Comparison of ENCODE assay signal across 1 cellular context in genomic region chr4:151184523-151185458, GRCh38.
A peak's percentile ranks its signal among the peaks of the same experiment; 100 is the strongest.
TF ChIP-seq lines count a peak whose summit lies in the region.

No MANE protein-coding gene starts in this region.

TF ChIP-seq in HCT116, 20 proteins besides CTCF, POLR2A, EP300 and RAD21 (continued from another document):
- no peak for TF ChIP-seq TCF7L2 (IDR thresholded peaks at IDR 0.05; ENCODE audit: borderline replicate concordance, extremely low read depth, insufficient read depth, insufficient read length)
- TF ChIP-seq POLR2AphosphoS5 (IDR thresholded peaks at IDR 0.05; ENCODE audit: low read depth, low read length), result no peak
- TF ChIP-seq MAX (IDR thresholded peaks at IDR 0.05), result no peak
- TF ChIP-seq YY1 (IDR thresholded peaks at IDR 0.05; ENCODE audit: extremely low read depth, insufficient replicate concordance, low read depth, low read length), result no peak
- no peak for TF ChIP-seq EZH2 (IDR thresholded peaks at IDR 0.05)
- TF ChIP-seq FOSL1 (IDR thresholded peaks at IDR 0.05; ENCODE audit: low read depth), result peak; percentile 61
- no peak for TF ChIP-seq ZNF274 (IDR thresholded peaks at IDR 0.05; ENCODE audit: low read depth, low read length)
- no peak for TF ChIP-seq SRF (IDR thresholded peaks at IDR 0.05; ENCODE audit: low read depth)
- no peak for TF ChIP-seq SIN3A (IDR thresholded peaks at IDR 0.05; ENCODE audit: low read depth)
- no peak for TF ChIP-seq ZFX (IDR thresholded peaks at IDR 0.05)
- peak; percentile 44 for TF ChIP-seq JUND (IDR thresholded peaks at IDR 0.05)
- no peak for TF ChIP-seq EZH2phosphoT487 (IDR thresholded peaks at IDR 0.05; ENCODE audit: borderline replicate concordance)
- no peak for TF ChIP-seq CEBPB (IDR thresholded peaks at IDR 0.05; ENCODE audit: low read depth)
